11 cellular contexts compared by ENCODE assay signal in genomic region chrX:110333458-110333857, GRCh38. TPM values are rescaled to one million over a fixed set of nuclear protein-coding genes. Genes with fewer than 3 reads are reported as not detected.
"Had no signal": no experiment of that assay in that cellular context is flagged by ENCODE, and none has a peak within 500 bp of the region (broad histone marks: within the 10 kb centered on the region; RNA-seq: fewer than 3 reads in every experiment).

No MANE protein-coding gene starts in this region.

RNA-seq across cellular contexts. Expression of gene RTL9, which starts 25.2 kb away (rescaled TPM):
- total RNA-seq: activated B cell treated with CpG ODN at 0.5 μM for 24 hours; activated CD4-positive, alpha-beta memory T cell treated with anti-CD3 and anti-CD28 coated beads, Interleukin-2, amount 10 ng/mL, durations not matched to agents 7 days and 5 days; activated CD4-positive, alpha-beta T cell treated with anti-CD3 and anti-CD28 coated beads, Interleukin-2, amount 10 ng/mL, durations not matched to agents 24 days and 14 days; activated CD4-positive, alpha-beta T cell treated with anti-CD3 and anti-CD28 coated beads, Interleukin-2, amount 10 ng/mL, durations not matched to agents 7 days and 5 days; activated CD8-positive, alpha-beta memory T cell treated with anti-CD3 and anti-CD28 coated beads for 36 hours; activated CD8-positive, alpha-beta memory T cell treated with anti-CD3 and anti-CD28 coated beads, Interleukin-2, amount 10 ng/mL, durations not matched to agents 7 days and 5 days; activated CD8-positive, alpha-beta T cell treated with anti-CD3 and anti-CD28 coated beads for 36 hours; activated CD8-positive, alpha-beta T cell treated with anti-CD3 and anti-CD28 coated beads, Interleukin-2, amount 10 ng/mL, durations not matched to agents 7 days and 5 days; T-helper 1 cell treated with Interleukin-12 subunit alpha and Interleukin-12 subunit beta and Interleukin-4 antibody, amounts not matched to agents 30 ng/mL and 1 ng/mL, for 36 hours; T-helper 17 cell; T-helper 2 cell treated with Interferon-gamma antibody and Interleukin-4, amounts not matched to agents 100 ng/mL and 5 ng/mL, for 36 hours had no signal
